9 cellular contexts compared by ENCODE assay signal in the genomic region with DNA sequence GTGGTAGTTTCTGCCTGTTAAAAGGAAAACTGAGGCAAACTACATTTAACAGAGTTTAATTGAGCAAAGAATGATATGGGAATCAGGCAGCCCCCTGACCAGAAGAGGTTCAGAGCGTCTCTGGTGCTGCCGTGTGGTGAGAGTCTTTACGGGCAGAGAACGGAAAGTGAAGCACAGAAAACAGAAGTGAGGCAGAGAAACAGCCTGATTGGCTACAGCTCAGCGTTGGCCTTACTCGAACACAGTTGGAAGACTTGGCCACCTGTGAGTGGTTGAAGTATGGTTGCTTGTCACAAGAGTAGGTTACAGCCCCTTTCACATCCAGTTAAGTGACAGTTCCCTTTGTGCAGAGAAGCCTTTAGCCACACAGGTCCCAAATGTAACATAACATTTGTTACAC. TPM values are rescaled to one million over a fixed set of nuclear protein-coding genes. Genes with fewer than 3 reads are reported as not detected.
A peak's percentile ranks its signal among the peaks of the same experiment; 100 is the strongest.
DNase-seq lines count a peak whose midpoint lies in the region; ATAC-seq and TF ChIP-seq lines count a peak whose summit lies in the region.
"Had no signal": no experiment of that assay in that cellular context is flagged by ENCODE, and none has a peak within 500 bp of the region (broad histone marks: within the 10 kb centered on the region; RNA-seq: fewer than 3 reads in every experiment).

No MANE protein-coding gene starts in this region.

- peak overlapping the region; percentile 54 for H3K4me3 Mint-ChIP-seq in activated CD8-positive, alpha-beta T cell treated with anti-CD3 and anti-CD28 coated beads, Interleukin-2, amount 10 ng/mL, durations not matched to agents 7 days and 5 days

- H3K36me3 ChIP-seq in DOHH2 (ENCODE audit: control insufficient read depth, low read length) (no peaks in the 10 kb centered on the region), thyroid gland (no peaks in the 10 kb centered on the region)

- H3K9me2 ChIP-seq in DOHH2 (replicated peaks; ENCODE audit: control insufficient read depth, low read length) = no peaks in the 10 kb centered on the region

- H3K4me2 ChIP-seq in DOHH2 (ENCODE audit: low read length) = peak overlapping the region; percentile 64

- H3K9me3 ChIP-seq in DOHH2 (ENCODE audit: control insufficient read depth, insufficient read depth, low read length) (no peaks in the 10 kb centered on the region), thyroid gland (no peaks in the 10 kb centered on the region)

- TF ChIP-seq POLR2A in thyroid gland (IDR thresholded peaks at IDR 0.05) = no peak

- H3K4me1 ChIP-seq in DOHH2 (ENCODE audit: control insufficient read depth, low read length) = peaks cover 14% of the 10 kb centered on the region
- no peaks in the 10 kb centered on the region for H3K4me1 ChIP-seq in thyroid gland

- H3K27me3 ChIP-seq in DOHH2 (ENCODE audit: control insufficient read depth, low read length) (peaks cover 8% of the 10 kb centered on the region; the same call in 1 of the 2 replicates), thyroid gland (no peaks in the 10 kb centered on the region)

- no peak for TF ChIP-seq CTCF in DOHH2 (IDR thresholded peaks at IDR 0.05; ENCODE audit: low read depth, low read length, poor library complexity, severe bottlenecking)
- no peak for TF ChIP-seq CTCF in thyroid gland (IDR thresholded peaks at IDR 0.05)

- no peaks in the 10 kb centered on the region for H3K36me3 Mint-ChIP-seq in activated CD8-positive, alpha-beta T cell treated with anti-CD3 and anti-CD28 coated beads, Interleukin-2, amount 10 ng/mL, durations not matched to agents 7 days and 5 days (ENCODE audit: low read depth)

- H4K20me1 ChIP-seq in DOHH2 (ENCODE audit: control insufficient read depth, insufficient read depth, low read depth, low read length) = no peaks in the 10 kb centered on the region

- H3K4me1 Mint-ChIP-seq in activated CD8-positive, alpha-beta T cell treated with anti-CD3 and anti-CD28 coated beads, Interleukin-2, amount 10 ng/mL, durations not matched to agents 7 days and 5 days (ENCODE audit: low read depth) = peaks cover 19% of the 10 kb centered on the region

- 10 to 14% methylated on average over 6 of the region's 6 CpGs for whole genome bisulfite sequencing in thyroid gland, 2 donors

- H3K79me2 ChIP-seq in DOHH2 (ENCODE audit: control insufficient read depth, low read length) = no peaks in the 10 kb centered on the region

- CTCF ChIA-PET in activated CD8-positive, alpha-beta T cell treated with anti-CD3 and anti-CD28 coated beads, Interleukin-2, amount 10 ng/mL, durations not matched to agents 7 days and 5 days (lab: Charles Lee) = interaction anchor here (0.7 to 3.7 kb wide), 4 partner anchors 13 to 1577 kb away, joined by 3 to 22 read pairs (median 4); no protein-coding TSS in a partner anchor

- H3K27ac Mint-ChIP-seq in activated CD8-positive, alpha-beta T cell treated with anti-CD3 and anti-CD28 coated beads, Interleukin-2, amount 10 ng/mL, durations not matched to agents 7 days and 5 days = peak overlapping the region; percentile 66

- H3K27me3 Mint-ChIP-seq in activated CD8-positive, alpha-beta T cell treated with anti-CD3 and anti-CD28 coated beads, Interleukin-2, amount 10 ng/mL, durations not matched to agents 7 days and 5 days (ENCODE audit: low read depth) = peaks cover 8% of the 10 kb centered on the region

- peak overlapping the region; percentile 45 for H3K4me3 ChIP-seq in DOHH2 (ENCODE audit: low read length)
- H3K4me3 ChIP-seq in thyroid gland (replicated peaks in 1 of 3) = no peak overlapping the region

- H3F3A ChIP-seq in DOHH2 (ENCODE audit: control insufficient read depth, insufficient read depth) = no peaks in the 10 kb centered on the region

- no peaks in the 10 kb centered on the region for H3K9me3 Mint-ChIP-seq in activated CD8-positive, alpha-beta T cell treated with anti-CD3 and anti-CD28 coated beads, Interleukin-2, amount 10 ng/mL, durations not matched to agents 7 days and 5 days (ENCODE audit: insufficient read depth)

- intact Hi-C loops in left colon (cut with DNase I, micrococcal nuclease) (no loop called here), thyroid gland (cut with DNase I) (no loop called here)

- H3K27ac ChIP-seq in DOHH2 (ENCODE audit: low read depth, low read length) (no peak overlapping the region), thyroid gland (no peak overlapping the region)

- DNase-seq in activated CD8-positive, alpha-beta T cell treated with anti-CD3 and anti-CD28 coated beads, Interleukin-2, amount 10 ng/mL, durations not matched to agents 7 days and 5 days = peak; percentile 62
- DNase-seq in left colon (peak in 1 of 2 donors; percentile 38), thyroid gland (peak; percentile 30 to 40), NCI-H748 (lab: John Stamatoyannopoulos, UW; ENCODE audit: unreplicated experiment) (no peak)
- no peak for DNase-seq in activated CD4-positive, CD25-positive, alpha-beta regulatory T cell (lab: John Stamatoyannopoulos, UW)

- ATAC-seq in GM19452 (IDR thresholded peaks at IDR 0.05; ENCODE audit: unreplicated experiment) (peak; percentile 98), HG03460 (IDR thresholded peaks at IDR 0.05; ENCODE audit: unreplicated experiment) (peak; percentile 97), left colon (peak; percentile 46)
- peak; percentile 94 for ATAC-seq in activated CD8-positive, alpha-beta T cell treated with anti-CD3 and anti-CD28 coated beads, Interleukin-2, amount 10 ng/mL, durations not matched to agents 7 days and 5 days

- POLR2A ChIA-PET in activated CD8-positive, alpha-beta T cell treated with anti-CD3 and anti-CD28 coated beads, Interleukin-2, amount 10 ng/mL, durations not matched to agents 7 days and 5 days (lab: Charles Lee) = interaction anchor here (1.4 to 2.1 kb wide), 2 partner anchors 10 to 13 kb away, joined by 7 to 10 read pairs; no protein-coding TSS in a partner anchor

RNA-seq across cellular contexts. Expression of gene FBP1, which starts 16.9 kb away (rescaled TPM):
- total RNA-seq in activated CD8-positive, alpha-beta T cell treated with anti-CD3 and anti-CD28 coated beads, Interleukin-2, amount 10 ng/mL, durations not matched to agents 7 days and 5 days = under 1 TPM; 0.21 to 0.31 TPM
- total RNA-seq in left colon (10 to 100 TPM; 53.4 to 71.6 TPM), thyroid gland (10 to 100 TPM; 20.3 to 31.8 (median 23.1) TPM)
- total RNA-seq: bronchial epithelial cell had no signal

Comparison
In these comparisons a context has a peak if more than half of its experiments do, and no peak if none do; other contexts are left out.
1. ATAC-seq: peak in every context shown above with its lines; median percentile 98 in GM19452; 97 in HG03460; 94 in activated CD8-positive, alpha-beta T cell treated with anti-CD3 and anti-CD28 coated beads, Interleukin-2, amount 10 ng/mL, durations not matched to agents 7 days and 5 days; 46 in left colon.
2. DNase-seq: peak in activated CD8-positive, alpha-beta T cell treated with anti-CD3 and anti-CD28 coated beads, Interleukin-2, amount 10 ng/mL, durations not matched to agents 7 days and 5 days (single experiment) and thyroid gland (2 of 2); none in NCI-H748 (single experiment) and activated CD4-positive, CD25-positive, alpha-beta regulatory T cell (0 of 4).
3. RNA of gene FBP1, which starts 16.9 kb away (total RNA-seq): 53.4 to 71.6 TPM in left colon and 20.3 to 31.8 TPM in thyroid gland; 0.21 to 0.31 TPM in activated CD8-positive, alpha-beta T cell treated with anti-CD3 and anti-CD28 coated beads, Interleukin-2, amount 10 ng/mL, durations not matched to agents 7 days and 5 days; every median in the first group is over 10 times any median in the second.